In the genomic region with DNA sequence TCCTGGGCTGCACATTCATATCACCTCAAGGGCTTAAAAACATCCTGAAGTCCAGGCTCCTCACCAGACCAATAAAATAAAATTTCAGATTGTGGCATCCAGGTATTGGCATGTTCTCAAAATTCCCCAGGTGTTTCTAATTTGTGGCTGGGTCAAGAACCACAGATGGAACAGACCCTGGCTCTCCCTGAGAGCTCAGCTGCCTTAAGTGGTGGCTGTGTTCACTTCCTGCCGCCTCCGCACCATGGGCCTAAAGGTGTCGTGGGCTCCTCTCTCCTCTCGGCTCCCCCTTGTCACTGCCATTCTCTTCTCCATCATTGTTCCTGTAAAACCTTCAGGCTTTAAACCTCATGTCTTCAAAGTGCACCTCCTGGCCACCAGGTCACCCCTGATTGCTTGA, we compare ENCODE assay signal across 19 cellular contexts. TPM values are rescaled to one million over a fixed set of nuclear protein-coding genes. Genes with fewer than 3 reads are reported as not detected.
A peak's percentile ranks its signal among the peaks of the same experiment; 100 is the strongest.
DNase-seq lines count a peak whose midpoint lies in the region; ATAC-seq, FAIRE-seq and TF ChIP-seq lines count a peak whose summit lies in the region.
"Had no signal": no experiment of that assay in that cellular context is flagged by ENCODE, and none has a peak within 500 bp of the region (broad histone marks: within the 10 kb centered on the region; RNA-seq: fewer than 3 reads in every experiment).

No MANE protein-coding gene starts in this region.

- peaks cover 2% of the 10 kb centered on the region for H3K4me1 Mint-ChIP-seq in activated CD8-positive, alpha-beta memory T cell treated with anti-CD3 and anti-CD28 coated beads, Interleukin-2, amount 10 ng/mL, durations not matched to agents 7 days and 5 days

- H3K27ac ChIP-seq in GM12878 (ENCODE audit: control insufficient read depth, insufficient read depth) (no peak overlapping the region), esophagus muscularis mucosa (replicated peaks in 1 of 4) (no peak overlapping the region)
- H3K27ac ChIP-seq: A549, KMS-11, PC-9, SJCRH30 had no signal

- POLR2A ChIA-PET in GM12878 (lab: Charles Lee), result no interaction called here

- TF ChIP-seq POLR2A in GM12878 (IDR thresholded peaks at IDR 0.05; ENCODE audit: low read depth, low read length) (no peak), esophagus muscularis mucosa (IDR thresholded peaks at IDR 0.05; ENCODE audit: low read depth) (no peak)

- H3K9ac ChIP-seq in Loucy (ENCODE audit: low read depth, low read length, poor library complexity, severe bottlenecking), result no peak overlapping the region
- no peak overlapping the region for H3K9ac ChIP-seq in GM12878 (ENCODE audit: control insufficient read depth, insufficient read depth, low read length)
- H3K9ac ChIP-seq: KMS-11 had no signal

- H3K27ac Mint-ChIP-seq in activated naive CD4-positive, alpha-beta T cell treated with anti-CD3 and anti-CD28 coated beads, Interleukin-2, amount 50 U/mL, for 72 hours, result peak overlapping the region in 1 of 2 donors; percentile 6
- H3K27ac Mint-ChIP-seq in activated CD8-positive, alpha-beta memory T cell treated with anti-CD3 and anti-CD28 coated beads, Interleukin-2, amount 10 ng/mL, durations not matched to agents 7 days and 5 days, result no peak overlapping the region
- H3K27ac Mint-ChIP-seq: CD4-positive, alpha-beta T cell; H9 had no signal

- 0 out of 2 replicates have a peak overlapping the region, but pooled peaks have one; percentile 43 for H2AFZ ChIP-seq in Loucy (ENCODE audit: low read length)
- no peak overlapping the region for H2AFZ ChIP-seq in GM12878 (ENCODE audit: control insufficient read depth, low read depth, low read length)
- H2AFZ ChIP-seq: PC-9 had no signal

- CTCF ChIA-PET in GM12878 (lab: Yijun Ruan, JAX), result interaction anchor here (1.3 kb wide), 1 partner anchor 61 kb away, joined by 3 read pairs; no protein-coding TSS in a partner anchor
- CTCF ChIA-PET in activated CD8-positive, alpha-beta memory T cell treated with anti-CD3 and anti-CD28 coated beads, Interleukin-2, amount 10 ng/mL, durations not matched to agents 7 days and 5 days (lab: Charles Lee), result interaction anchor here (1.3 kb wide), 1 partner anchor 12 kb away, joined by 7 read pairs; no protein-coding TSS in a partner anchor

- H3K27me3 ChIP-seq in Loucy (ENCODE audit: insufficient read depth, low read length, poor library complexity, severe bottlenecking), result no peaks in the 10 kb centered on the region
- no peaks in the 10 kb centered on the region; a peak in 1 of 4 replicates for H3K27me3 ChIP-seq in GM12878 (replicated peaks in 1 of 2; ENCODE audit: control insufficient read depth in 2 of 2, insufficient read depth in 2 of 2, low read length in 1 of 2)
- H3K27me3 ChIP-seq in esophagus muscularis mucosa, result no peaks in the 10 kb centered on the region
- H3K27me3 ChIP-seq: SJCRH30 had no signal

- H4K20me1 ChIP-seq in Loucy (ENCODE audit: insufficient read depth, low read length, poor library complexity, severe bottlenecking), result no peaks in the 10 kb centered on the region
- no peaks in the 10 kb centered on the region for H4K20me1 ChIP-seq in GM12878 (ENCODE audit: control insufficient read depth, insufficient read depth)

- no peak for TF ChIP-seq RAD21 in GM12878 (IDR thresholded peaks at IDR 0.05; ENCODE audit: insufficient read depth, low read depth, low read length)

- no peak overlapping the region for H3K4me2 ChIP-seq in Loucy (ENCODE audit: low read depth, low read length, poor library complexity, severe bottlenecking)
- no peak overlapping the region for H3K4me2 ChIP-seq in GM12878 (ENCODE audit: control insufficient read depth, insufficient read depth)
- H3K4me2 ChIP-seq: A549, KMS-11, PC-9 had no signal

- no peaks in the 10 kb centered on the region for H3K36me3 ChIP-seq in Loucy (ENCODE audit: insufficient read depth, low read length)
- H3K36me3 ChIP-seq in GM12878 (ENCODE audit: control insufficient read depth in 2 of 2, insufficient read depth in 2 of 2, low read length in 1 of 2), result no peaks in the 10 kb centered on the region
- H3K36me3 ChIP-seq in esophagus muscularis mucosa, result no peaks in the 10 kb centered on the region
- H3K36me3 ChIP-seq: SJCRH30 had no signal

- DNase-seq in activated naive CD4-positive, alpha-beta T cell treated with anti-CD3 and anti-CD28 coated beads, Interleukin-2, amount 50 U/mL, for 72 hours (ENCODE audit: low spot score in 2 of 2), result no peak
- no peak for DNase-seq in activated naive CD4-positive, alpha-beta T cell treated with Interleukin-2 at 50 U/mL for 16 hours
- DNase-seq in GM12878 (ENCODE audit: low read depth, low spot score) (no peak), esophagus muscularis mucosa (ENCODE audit: extremely low spot score) (no peak)
- no peak for DNase-seq in activated CD8-positive, alpha-beta memory T cell treated with anti-CD3 and anti-CD28 coated beads, Interleukin-2, amount 10 ng/mL, durations not matched to agents 7 days and 5 days
- DNase-seq: CD4-positive, alpha-beta T cell; H9; NCI-H1048; NCI-H1436; NCI-H1930; NCI-H345; NCI-H526; PC-9; SJCRH30 had no signal

- in situ Hi-C loops in GM12878 (cut with MboI), result no loop called here

- peaks cover 0 to 4% of the 10 kb centered on the region in 2 donors for H3K9me3 Mint-ChIP-seq in activated naive CD4-positive, alpha-beta T cell treated with anti-CD3 and anti-CD28 coated beads, Interleukin-2, amount 50 U/mL, for 72 hours
- H3K9me3 Mint-ChIP-seq in activated CD8-positive, alpha-beta memory T cell treated with anti-CD3 and anti-CD28 coated beads, Interleukin-2, amount 10 ng/mL, durations not matched to agents 7 days and 5 days (ENCODE audit: low read depth), result no peaks in the 10 kb centered on the region
- H3K9me3 Mint-ChIP-seq: CD4-positive, alpha-beta T cell; H9 had no signal

- H3K4me3 ChIP-seq in Loucy (ENCODE audit: low read length, poor library complexity, severe bottlenecking), result no peak overlapping the region
- no peak overlapping the region for H3K4me3 ChIP-seq in GM12878
- no peak overlapping the region for H3K4me3 ChIP-seq in esophagus muscularis mucosa
- H3K4me3 ChIP-seq: A549, PC-9, SJCRH30 had no signal

- H3K4me1 ChIP-seq in Loucy (ENCODE audit: insufficient read depth, low read length, poor library complexity, severe bottlenecking), result peaks cover 1% of the 10 kb centered on the region
- no peaks in the 10 kb centered on the region for H3K4me1 ChIP-seq in GM12878 (ENCODE audit: control insufficient read depth, insufficient read depth, low read length)
- no peaks in the 10 kb centered on the region for H3K4me1 ChIP-seq in esophagus muscularis mucosa
- H3K4me1 ChIP-seq: SJCRH30 had no signal

- H3K79me2 ChIP-seq in Loucy (ENCODE audit: insufficient read depth, low read length), result no peaks in the 10 kb centered on the region
- no peaks in the 10 kb centered on the region for H3K79me2 ChIP-seq in GM12878 (ENCODE audit: control insufficient read depth, insufficient read depth, low read length)

- no TSS peak for BruUV-seq in GM12878 (replicated peaks; lab: Mats Ljungman, UMichigan)

- peaks cover 3% of the 10 kb centered on the region for H3K27me3 Mint-ChIP-seq in activated CD8-positive, alpha-beta memory T cell treated with anti-CD3 and anti-CD28 coated beads, Interleukin-2, amount 10 ng/mL, durations not matched to agents 7 days and 5 days
- H3K27me3 Mint-ChIP-seq: CD4-positive, alpha-beta T cell had no signal

- H3K4me3 Mint-ChIP-seq in activated CD8-positive, alpha-beta memory T cell treated with anti-CD3 and anti-CD28 coated beads, Interleukin-2, amount 10 ng/mL, durations not matched to agents 7 days and 5 days, result no peak overlapping the region
- H3K4me3 Mint-ChIP-seq: CD4-positive, alpha-beta T cell; H9 had no signal

- no peaks in the 10 kb centered on the region for H3K36me3 Mint-ChIP-seq in activated naive CD4-positive, alpha-beta T cell treated with anti-CD3 and anti-CD28 coated beads, Interleukin-2, amount 50 U/mL, for 72 hours
- no peaks in the 10 kb centered on the region for H3K36me3 Mint-ChIP-seq in activated CD8-positive, alpha-beta memory T cell treated with anti-CD3 and anti-CD28 coated beads, Interleukin-2, amount 10 ng/mL, durations not matched to agents 7 days and 5 days

- peak; percentile 18 for FAIRE-seq in GM12878 (lab: Jason Lieb, UNC)
- FAIRE-seq: A549, HepG2 had no signal

- TF ChIP-seq EP300 in GM12878 (IDR thresholded peaks at IDR 0.05; ENCODE audit: borderline replicate concordance in 1 of 2, control insufficient read depth in 1 of 2, low read depth in 2 of 2, low read length in 2 of 2), result no peak
- TF ChIP-seq EP300 in esophagus muscularis mucosa (IDR thresholded peaks at IDR 0.05), result no peak

- peak; percentile 22 to 32 for ATAC-seq in activated naive CD4-positive, alpha-beta T cell treated with anti-CD3 and anti-CD28 coated beads, Interleukin-2, amount 50 U/mL, for 72 hours
- no peak for ATAC-seq in GM12878
- ATAC-seq in GM18870 (IDR thresholded peaks at IDR 0.05; ENCODE audit: unreplicated experiment), result no peak
- ATAC-seq in activated CD8-positive, alpha-beta memory T cell treated with anti-CD3 and anti-CD28 coated beads, Interleukin-2, amount 10 ng/mL, durations not matched to agents 7 days and 5 days, result no peak
- ATAC-seq: A549, HepG2 had no signal

- TF ChIP-seq CTCF in Loucy (conservative IDR thresholded peaks at IDR 0.05; ENCODE audit: low read length), result no peak
- TF ChIP-seq CTCF in GM12878 (IDR thresholded peaks at IDR 0.05 in 2 of 3, conservative IDR thresholded peaks at IDR 0.05 in 1 of 3; ENCODE audit: control insufficient read depth in 2 of 3, extremely low read depth in 1 of 3, insufficient read depth in 1 of 3, low read depth in 3 of 3, low read length in 3 of 3), result no peak
- no peak for TF ChIP-seq CTCF in esophagus muscularis mucosa (IDR thresholded peaks at IDR 0.05)

- H3K9me3 ChIP-seq in Loucy (ENCODE audit: insufficient read depth, low read depth, low read length), result no peaks in the 10 kb centered on the region
- no peaks in the 10 kb centered on the region for H3K9me3 ChIP-seq in GM12878 (replicated peaks; ENCODE audit: control insufficient read depth, insufficient read depth, low read length)
- H3K9me3 ChIP-seq in esophagus muscularis mucosa, result peaks cover 0 to 5% (median 0%) of the 10 kb centered on the region in 4 donors
- H3K9me3 ChIP-seq: A549, SJCRH30 had no signal

- intact Hi-C loops in GM12878 (cut with micrococcal nuclease; ENCODE audit: unreplicated experiment), result no loop called here
- intact Hi-C loops in esophagus muscularis mucosa (cut with DNase I), result no loop called here

- no peaks in the 10 kb centered on the region for H3K9me2 ChIP-seq in Loucy (replicated peaks; ENCODE audit: low read depth, low read length)

- SMC1A ChIA-PET in GM12878 (lab: Charles Lee; ENCODE audit: uncharacterized antibody, unreplicated experiment), result no interaction called here

- RAD21 ChIA-PET in GM12878 (lab: Charles Lee; ENCODE audit: unreplicated experiment), result no interaction called here

- 40% methylated on average over 4 of the region's 4 CpGs for WGBS in GM12878 (ENCODE audit: insufficient coverage, insufficient replicate concordance, low lambda C conversion rate, missing lambda C conversion rate)
- 84% methylated on average over 4 of the region's 4 CpGs for WGBS in esophagus muscularis mucosa

- H3F3A ChIP-seq in Loucy (ENCODE audit: low read depth), result no peaks in the 10 kb centered on the region

RNA-seq across cellular contexts. Expression of a gene that starts 17.8 kb away (rescaled TPM):
- under 1 TPM; 0.07 to 0.12 TPM for total RNA-seq in activated naive CD4-positive, alpha-beta T cell treated with anti-CD3 and anti-CD28 coated beads, Interleukin-2, amount 50 U/mL, for 72 hours
- 0.19 TPM in 1 of 2 replicates, not detected in the other for total RNA-seq in GM12878 (2013; cell fraction: nucleolus; rRNA removed)
- total RNA-seq in GM12878 (2014; rRNA removed), result not detected in 2 replicates
- not detected in 2 replicates for total RNA-seq in GM12878 (2014; rRNA removed; fragmentation: Illumina TruSeq; extraction: Trizol)
- 0.08 and 0.10 TPM in 2 replicates for total RNA-seq in GM12878 (2021)
- 0.08 TPM for polyA plus RNA-seq in GM12878 (2011; ENCODE audit: low read depth)
- polyA plus RNA-seq in GM12878 (2011; rRNA removed), result 0.19 and 0.20 TPM in 2 replicates
- 0.22 and 0.47 TPM in 2 replicates for polyA plus RNA-seq in GM12878 (2011; cell fraction: cytosol; rRNA removed)
- polyA plus RNA-seq in GM12878 (2011; cell fraction: nucleus; rRNA removed), result 0.29 and 0.49 TPM in 2 replicates
- polyA plus RNA-seq in GM12878 (2012), result 0.11 TPM in 1 of 2 replicates, not detected in the other
- not detected in 2 replicates for polyA plus RNA-seq in GM12878 (2014; fragmentation: Illumina TruSeq; extraction: Trizol)
- not detected for polyA plus RNA-seq in GM12878 (2014; fragmentation: Nextera tagmentation; extraction: Ambion mirVana)
- polyA plus RNA-seq in GM12878 (2014; rRNA removed), result not detected in 2 replicates
- under 1 TPM in 1 of 2 experiments, not detected in 1; 0.09 TPM for polyA plus RNA-seq in GM12878 (2016; fragmentation: Nextera tagmentation; extraction: Ambion mirVana)
- 0.29 and 0.41 TPM in 2 replicates for polyA minus RNA-seq in GM12878 (2011; rRNA and poly(A)+ RNA removed)
- not detected in 2 replicates for polyA minus RNA-seq in GM12878 (2011; cell fraction: cytosol; rRNA and poly(A)+ RNA removed)
- polyA minus RNA-seq in GM12878 (2011; cell fraction: nucleus; rRNA and poly(A)+ RNA removed), result 0.24 and 0.38 TPM in 2 replicates
- total RNA-seq in esophagus muscularis mucosa, result 1 to 10 TPM in 3 of 4 donors, under 1 TPM in 1; 0.83 to 2.5 (median 1.3) TPM
- total RNA-seq in activated CD8-positive, alpha-beta memory T cell treated with anti-CD3 and anti-CD28 coated beads, Interleukin-2, amount 10 ng/mL, durations not matched to agents 7 days and 5 days, result under 1 TPM in 1 of 2 experiments, not detected in 1; 0.23 TPM
- total RNA-seq: CD4-positive, alpha-beta T cell had no signal

RNA-seq across cellular contexts. Expression of a gene that starts 40.2 kb away (rescaled TPM):
- not detected for total RNA-seq in activated naive CD4-positive, alpha-beta T cell treated with anti-CD3 and anti-CD28 coated beads, Interleukin-2, amount 50 U/mL, for 72 hours
- not detected in 2 replicates for total RNA-seq in GM12878 (2013; cell fraction: nucleolus; rRNA removed)
- total RNA-seq in GM12878 (2014; rRNA removed) (not detected in 2 replicates), GM12878 (2014; rRNA removed; fragmentation: Illumina TruSeq; extraction: Trizol) (not detected in 2 replicates), GM12878 (2021) (not detected in 2 replicates), esophagus muscularis mucosa (1 to 10 TPM; 1.3 to 2.9 (median 2.5) TPM)
- polyA plus RNA-seq in GM12878 (2011; ENCODE audit: low read depth), result not detected
- polyA plus RNA-seq in GM12878 (2011; rRNA removed) (not detected in 2 replicates), GM12878 (2014; fragmentation: Illumina TruSeq; extraction: Trizol) (not detected in 2 replicates), GM12878 (2014; fragmentation: Nextera tagmentation; extraction: Ambion mirVana) (not detected), GM12878 (2014; rRNA removed) (0.09 TPM in 1 of 2 replicates, not detected in the other), GM12878 (2016; fragmentation: Nextera tagmentation; extraction: Ambion mirVana) (not detected)
- polyA plus RNA-seq in GM12878 (2011; cell fraction: cytosol; rRNA removed), result not detected in 2 replicates
- polyA plus RNA-seq in GM12878 (2011; cell fraction: nucleus; rRNA removed), result not detected in 2 replicates
- not detected in 2 replicates for polyA plus RNA-seq in GM12878 (2012)
- not detected in 2 replicates for polyA minus RNA-seq in GM12878 (2011; rRNA and poly(A)+ RNA removed)
- polyA minus RNA-seq in GM12878 (2011; cell fraction: cytosol; rRNA and poly(A)+ RNA removed), result not detected in 2 replicates
- polyA minus RNA-seq in GM12878 (2011; cell fraction: nucleus; rRNA and poly(A)+ RNA removed), result not detected in 2 replicates
- not detected for total RNA-seq in activated CD8-positive, alpha-beta memory T cell treated with anti-CD3 and anti-CD28 coated beads, Interleukin-2, amount 10 ng/mL, durations not matched to agents 7 days and 5 days
- total RNA-seq: CD4-positive, alpha-beta T cell; HepG2 had no signal
- polyA plus RNA-seq: HepG2 had no signal

Comparison
In these comparisons a context has a peak if more than half of its experiments do, and no peak if none do; other contexts are left out.
1. ATAC-seq: peak in activated naive CD4-positive, alpha-beta T cell treated with anti-CD3 and anti-CD28 coated beads, Interleukin-2, amount 50 U/mL, for 72 hours (2 of 2); none in GM12878 (single experiment), GM18870 (single experiment) and activated CD8-positive, alpha-beta memory T cell treated with anti-CD3 and anti-CD28 coated beads, Interleukin-2, amount 10 ng/mL, durations not matched to agents 7 days and 5 days (single experiment).